In genomic region chr4:39706829-39707511, GRCh38 we compare ENCODE assay signal across 9 cellular contexts. TPM values are rescaled to one million over a fixed set of nuclear protein-coding genes. Genes with fewer than 3 reads are reported as not detected.
DNase-seq lines count a peak whose midpoint lies in the region; ATAC-seq, FAIRE-seq and TF ChIP-seq lines count a peak whose summit lies in the region.
"Had no signal": no experiment of that assay in that cellular context is flagged by ENCODE, and none has a peak within 500 bp of the region (broad histone marks: within the 10 kb centered on the region; RNA-seq: fewer than 3 reads in every experiment).

No MANE protein-coding gene starts in this region.

- intact Hi-C loops in activated CD8-positive, alpha-beta T cell treated with anti-CD3 and anti-CD28 coated beads for 36 hours (cut with micrococcal nuclease) = no loop called here

- DNase-seq in activated CD8-positive, alpha-beta T cell treated with anti-CD3 and anti-CD28 coated beads for 36 hours = no peak
- no peak for DNase-seq in activated CD8-positive, alpha-beta T cell treated with anti-CD3 and anti-CD28 coated beads, Interleukin-2, amount 10 ng/mL, durations not matched to agents 7 days and 5 days
- no peak for DNase-seq in RWPE1 (ENCODE audit: low spot score)
- peak; percentile 43 for DNase-seq in glomerular visceral epithelial cell (ENCODE audit: extremely low spot score)
- no peak for DNase-seq in NCI-H1930 (lab: John Stamatoyannopoulos, UW)
- DNase-seq in HEK293T (ENCODE audit: extremely low spot score) = no peak
- DNase-seq in HTR-8/SVneo (ENCODE audit: insufficient read length, low spot score) = no peak
- DNase-seq: MV-4-11 had no signal

- POLR2A ChIA-PET in activated CD8-positive, alpha-beta T cell treated with anti-CD3 and anti-CD28 coated beads for 36 hours (lab: Charles Lee) = interaction anchor here (0.6 to 1.4 kb wide), 3 partner anchors 9 to 411 kb away, joined by 3 to 4 read pairs (median 3); partner anchors contain the start of gene UBE2K
- POLR2A ChIA-PET in activated CD8-positive, alpha-beta T cell treated with anti-CD3 and anti-CD28 coated beads, Interleukin-2, amount 10 ng/mL, durations not matched to agents 7 days and 5 days (lab: Charles Lee) = interaction anchor here (2.3 kb wide), 1 partner anchor 9 kb away, joined by 6 read pairs; no protein-coding TSS in a partner anchor
- POLR2A ChIA-PET in RWPE1 (lab: Yijun Ruan, JAX; ENCODE audit: low non-redundant PET) (interaction anchor here (0.6 kb wide), 1 partner anchor 247 kb away, joined by 3 read pairs; no protein-coding TSS in a partner anchor), HEK293T (lab: Yijun Ruan, JAX) (interaction anchor here (1.2 kb wide), 1 partner anchor 10 kb away, joined by 3 read pairs; the partner anchor contains the start of gene UBE2K)

- peaks cover 40% of the 10 kb centered on the region for H3K4me1 Mint-ChIP-seq in activated CD8-positive, alpha-beta T cell treated with anti-CD3 and anti-CD28 coated beads for 36 hours (ENCODE audit: low read depth)
- peaks cover 24% of the 10 kb centered on the region for H3K4me1 Mint-ChIP-seq in activated CD8-positive, alpha-beta T cell treated with anti-CD3 and anti-CD28 coated beads, Interleukin-2, amount 10 ng/mL, durations not matched to agents 7 days and 5 days (ENCODE audit: low read depth)
- peaks cover 33% of the 10 kb centered on the region for H3K4me1 Mint-ChIP-seq in stimulated activated memory B cell treated with anti-CD40 and anti-IgM and Interleukin-4, amounts not matched to agents 10 μg/mL and 1 μg/mL and 100 μg/mL, for 72 hours

- H3K27ac ChIP-seq in RWPE1 = peak overlapping the region; percentile 74

- H3K9me3 Mint-ChIP-seq in activated CD8-positive, alpha-beta T cell treated with anti-CD3 and anti-CD28 coated beads for 36 hours = no peaks in the 10 kb centered on the region
- no peaks in the 10 kb centered on the region for H3K9me3 Mint-ChIP-seq in activated CD8-positive, alpha-beta T cell treated with anti-CD3 and anti-CD28 coated beads, Interleukin-2, amount 10 ng/mL, durations not matched to agents 7 days and 5 days (ENCODE audit: insufficient read depth)
- H3K9me3 Mint-ChIP-seq in stimulated activated memory B cell treated with anti-CD40 and anti-IgM and Interleukin-4, amounts not matched to agents 10 μg/mL and 1 μg/mL and 100 μg/mL, for 72 hours = no peaks in the 10 kb centered on the region

- FAIRE-seq in HTR-8/SVneo (lab: Jason Lieb, UNC) = no peak

- ATAC-seq in activated CD8-positive, alpha-beta T cell treated with anti-CD3 and anti-CD28 coated beads for 36 hours = peak; percentile 58
- no peak for ATAC-seq in activated CD8-positive, alpha-beta T cell treated with anti-CD3 and anti-CD28 coated beads, Interleukin-2, amount 10 ng/mL, durations not matched to agents 7 days and 5 days
- ATAC-seq in stimulated activated memory B cell treated with anti-CD40 and anti-IgM and Interleukin-4, amounts not matched to agents 10 μg/mL and 1 μg/mL and 100 μg/mL, for 72 hours = no peak

- CTCF ChIA-PET in activated CD8-positive, alpha-beta T cell treated with anti-CD3 and anti-CD28 coated beads for 36 hours (lab: Charles Lee) = interaction anchor here (1.3 kb wide), 1 partner anchor 9 kb away, joined by 5 read pairs; the partner anchor contains the start of gene UBE2K
- CTCF ChIA-PET in activated CD8-positive, alpha-beta T cell treated with anti-CD3 and anti-CD28 coated beads, Interleukin-2, amount 10 ng/mL, durations not matched to agents 7 days and 5 days (lab: Charles Lee) = no interaction called here
- CTCF ChIA-PET in RWPE1 (lab: Yijun Ruan, JAX) = interaction anchor here (0.6 to 0.7 kb wide), 2 partner anchors 15 to 233 kb away, joined by 3 to 7 read pairs; no protein-coding TSS in a partner anchor
- CTCF ChIA-PET in HEK293T (lab: Yijun Ruan, JAX) = interaction anchor here (0.6 kb wide), 1 partner anchor 87 kb away, joined by 3 read pairs; no protein-coding TSS in a partner anchor

- H3K4me3 Mint-ChIP-seq in activated CD8-positive, alpha-beta T cell treated with anti-CD3 and anti-CD28 coated beads for 36 hours = no peak overlapping the region
- no peak overlapping the region for H3K4me3 Mint-ChIP-seq in activated CD8-positive, alpha-beta T cell treated with anti-CD3 and anti-CD28 coated beads, Interleukin-2, amount 10 ng/mL, durations not matched to agents 7 days and 5 days
- H3K4me3 Mint-ChIP-seq in stimulated activated memory B cell treated with anti-CD40 and anti-IgM and Interleukin-4, amounts not matched to agents 10 μg/mL and 1 μg/mL and 100 μg/mL, for 72 hours = no peak overlapping the region

- TF ChIP-seq CTCF in activated CD8-positive, alpha-beta T cell treated with anti-CD3 and anti-CD28 coated beads for 36 hours (IDR thresholded peaks at IDR 0.05) = no peak
- TF ChIP-seq CTCF in RWPE1 (conservative IDR thresholded peaks at IDR 0.05; ENCODE audit: low read depth) = no peak

- peaks cover 21% of the 10 kb centered on the region for H3K36me3 Mint-ChIP-seq in activated CD8-positive, alpha-beta T cell treated with anti-CD3 and anti-CD28 coated beads for 36 hours (ENCODE audit: low read depth)
- peaks cover 25% of the 10 kb centered on the region for H3K36me3 Mint-ChIP-seq in activated CD8-positive, alpha-beta T cell treated with anti-CD3 and anti-CD28 coated beads, Interleukin-2, amount 10 ng/mL, durations not matched to agents 7 days and 5 days (ENCODE audit: low read depth)
- peaks cover 6% of the 10 kb centered on the region for H3K36me3 Mint-ChIP-seq in stimulated activated memory B cell treated with anti-CD40 and anti-IgM and Interleukin-4, amounts not matched to agents 10 μg/mL and 1 μg/mL and 100 μg/mL, for 72 hours

- no peaks in the 10 kb centered on the region for H3K27me3 Mint-ChIP-seq in activated CD8-positive, alpha-beta T cell treated with anti-CD3 and anti-CD28 coated beads for 36 hours
- H3K27me3 Mint-ChIP-seq in activated CD8-positive, alpha-beta T cell treated with anti-CD3 and anti-CD28 coated beads, Interleukin-2, amount 10 ng/mL, durations not matched to agents 7 days and 5 days (ENCODE audit: low read depth) = no peaks in the 10 kb centered on the region
- H3K27me3 Mint-ChIP-seq in stimulated activated memory B cell treated with anti-CD40 and anti-IgM and Interleukin-4, amounts not matched to agents 10 μg/mL and 1 μg/mL and 100 μg/mL, for 72 hours = no peaks in the 10 kb centered on the region

- no peak overlapping the region for H3K27ac Mint-ChIP-seq in activated CD8-positive, alpha-beta T cell treated with anti-CD3 and anti-CD28 coated beads for 36 hours
- H3K27ac Mint-ChIP-seq in activated CD8-positive, alpha-beta T cell treated with anti-CD3 and anti-CD28 coated beads, Interleukin-2, amount 10 ng/mL, durations not matched to agents 7 days and 5 days = no peak overlapping the region
- H3K27ac Mint-ChIP-seq in stimulated activated memory B cell treated with anti-CD40 and anti-IgM and Interleukin-4, amounts not matched to agents 10 μg/mL and 1 μg/mL and 100 μg/mL, for 72 hours = peak overlapping the region; percentile 78

TF ChIP-seq in HEK293T, 16 proteins besides CTCF, POLR2A, EP300 and RAD21:
- no peak for TF ChIP-seq PKNOX1 (IDR thresholded peaks at IDR 0.05)
- no peak for TF ChIP-seq L3MBTL2 (conservative IDR thresholded peaks at IDR 0.05)
- no peak for TF ChIP-seq FOXA1 (IDR thresholded peaks at IDR 0.05)
- no peak for TF ChIP-seq CTBP1 (IDR thresholded peaks at IDR 0.05; ENCODE audit: borderline replicate concordance)
- no peak for TF ChIP-seq LEF1 (IDR thresholded peaks at IDR 0.05; ENCODE audit: borderline replicate concordance)
- TF ChIP-seq NFRKB (IDR thresholded peaks at IDR 0.05) = no peak
- TF ChIP-seq FOXK2 (IDR thresholded peaks at IDR 0.05) = no peak
- TF ChIP-seq TARDBP (IDR thresholded peaks at IDR 0.05) = no peak
- TF ChIP-seq BHLHE40 (IDR thresholded peaks at IDR 0.05; ENCODE audit: borderline replicate concordance) = no peak
- no peak for TF ChIP-seq FOXM1 (IDR thresholded peaks at IDR 0.05; ENCODE audit: borderline replicate concordance)
- TF ChIP-seq ARNT (IDR thresholded peaks at IDR 0.05) = no peak
- TF ChIP-seq HDGF (IDR thresholded peaks at IDR 0.05; ENCODE audit: borderline replicate concordance) = no peak
- no peak for TF ChIP-seq ELF4 (IDR thresholded peaks at IDR 0.05)
- no peak for TF ChIP-seq ZNF384 (IDR thresholded peaks at IDR 0.05)
- no peak for TF ChIP-seq SUZ12 (IDR thresholded peaks at IDR 0.05)
- no peak for TF ChIP-seq SP1 (IDR thresholded peaks at IDR 0.05)
TF ChIP-seq in HEK293T: peak in this region for 0.

RNA-seq across cellular contexts. Expression of gene UBE2K, which starts 9.0 kb away (rescaled TPM):
- 10 to 100 TPM; 69.5 to 77.1 TPM for total RNA-seq in activated CD8-positive, alpha-beta T cell treated with anti-CD3 and anti-CD28 coated beads for 36 hours
- total RNA-seq in activated CD8-positive, alpha-beta T cell treated with anti-CD3 and anti-CD28 coated beads, Interleukin-2, amount 10 ng/mL, durations not matched to agents 7 days and 5 days = 10 to 100 TPM; 74.9 to 78.7 TPM
